Comparison of ENCODE assay signal across 26 cellular contexts in the genomic region with DNA sequence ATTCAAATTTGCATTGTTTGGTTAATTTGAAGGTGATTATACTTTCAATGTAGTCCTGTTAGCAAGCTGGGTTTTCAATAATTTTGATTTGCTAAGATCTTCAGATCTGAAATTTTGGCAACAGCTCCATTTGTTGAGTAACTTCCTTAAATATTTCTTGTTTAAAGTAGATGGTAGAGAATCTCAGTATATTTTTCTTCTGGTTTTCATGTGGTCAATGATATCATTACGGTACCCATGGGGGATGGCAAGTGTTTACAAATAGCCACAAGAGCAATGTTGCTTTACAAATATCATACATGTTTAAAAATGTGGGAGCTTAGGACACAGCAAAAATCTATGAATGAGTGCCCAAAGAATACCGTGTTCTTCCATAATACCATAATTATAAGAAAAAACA.
"Had no signal": no experiment of that assay in that cellular context is flagged by ENCODE, and none has a peak within 500 bp of the region (broad histone marks: within the 10 kb centered on the region; RNA-seq: fewer than 3 reads in every experiment).

No MANE protein-coding gene starts in this region.

- H3K4me1 Mint-ChIP-seq: activated CD4-positive, alpha-beta T cell treated with anti-CD3 and anti-CD28 coated beads, Interleukin-2, amount 10 ng/mL, durations not matched to agents 7 days and 5 days; activated T-helper 17 cell treated with anti-CD3 and anti-CD28 coated beads, Interleukin-2, amount 50 U/mL, for 72 hours had no signal

- H3K27ac Mint-ChIP-seq: activated CD4-positive, alpha-beta memory T cell treated with anti-CD3 and anti-CD28 coated beads for 36 hours; activated CD4-positive, alpha-beta T cell treated with anti-CD3 and anti-CD28 coated beads, Interleukin-2, amount 10 ng/mL, durations not matched to agents 7 days and 5 days; activated naive CD4-positive, alpha-beta T cell treated with anti-CD3 and anti-CD28 coated beads for 36 hours; activated naive CD8-positive, alpha-beta T cell; activated T-helper 17 cell treated with anti-CD3 and anti-CD28 coated beads, Interleukin-2, amount 50 U/mL, for 72 hours had no signal

- H3K27ac ChIP-seq: SK-N-MC, VCaP had no signal

- H3K9me3 Mint-ChIP-seq: activated CD4-positive, alpha-beta memory T cell treated with anti-CD3 and anti-CD28 coated beads for 36 hours; activated CD4-positive, alpha-beta T cell treated with anti-CD3 and anti-CD28 coated beads, Interleukin-2, amount 10 ng/mL, durations not matched to agents 7 days and 5 days; activated naive CD4-positive, alpha-beta T cell treated with anti-CD3 and anti-CD28 coated beads for 36 hours; activated T-cell treated with anti-CD3 and anti-CD28 coated beads, Interleukin-2, amount 50 U/mL, for 4 hours; activated T-helper 17 cell treated with anti-CD3 and anti-CD28 coated beads, Interleukin-2, amount 50 U/mL, for 72 hours had no signal

- H3K36me3 Mint-ChIP-seq: activated CD4-positive, alpha-beta memory T cell treated with anti-CD3 and anti-CD28 coated beads for 36 hours; activated naive CD8-positive, alpha-beta T cell had no signal

- DNase-seq: activated CD4-positive, alpha-beta memory T cell treated with anti-CD3 and anti-CD28 coated beads for 36 hours; activated CD4-positive, alpha-beta T cell treated with anti-CD3 and anti-CD28 coated beads, Interleukin-2, amount 10 ng/mL, durations not matched to agents 7 days and 5 days; activated CD4-positive, CD25-positive, alpha-beta regulatory T cell; activated CD8-positive, alpha-beta memory T cell treated with anti-CD3 and anti-CD28 coated beads for 24 hours; activated gamma-delta T cell; activated naive CD4-positive, alpha-beta T cell treated with anti-CD3 and anti-CD28 coated beads for 36 hours; activated T-cell treated with anti-CD3 and anti-CD28 coated beads, Interleukin-2, amount 50 U/mL, for 4 hours; amygdala; caudate nucleus; MM.1S; NCI-H1105; NCI-H1436; NCI-H1694 treated with DMSO at 0.1 percent for 48 hours; NCI-H2081; NCI-H510A treated with DMSO at 0.1 percent for 48 hours; NCI-H69; NK-92 treated with Interleukin-12 subunit alpha and Interleukin-12 subunit beta, amount 100 ng/mL, for 24 hours; OCI-M1; RPMI8226; T-helper 1 cell had no signal

- H3K4me3 Mint-ChIP-seq: activated CD4-positive, alpha-beta memory T cell treated with anti-CD3 and anti-CD28 coated beads for 36 hours; activated CD4-positive, alpha-beta T cell treated with anti-CD3 and anti-CD28 coated beads, Interleukin-2, amount 10 ng/mL, durations not matched to agents 7 days and 5 days; activated naive CD4-positive, alpha-beta T cell treated with anti-CD3 and anti-CD28 coated beads for 36 hours; activated naive CD8-positive, alpha-beta T cell; activated T-cell treated with anti-CD3 and anti-CD28 coated beads, Interleukin-2, amount 50 U/mL, for 4 hours; activated T-helper 17 cell treated with anti-CD3 and anti-CD28 coated beads, Interleukin-2, amount 50 U/mL, for 72 hours had no signal

- ATAC-seq: activated T-cell treated with anti-CD3 and anti-CD28 coated beads, Interleukin-2, amount 50 U/mL, for 4 hours; activated T-helper 17 cell treated with anti-CD3 and anti-CD28 coated beads, Interleukin-2, amount 50 U/mL, for 72 hours; Panc1; Right ventricle myocardium inferior had no signal

- H3K27me3 Mint-ChIP-seq: activated CD4-positive, alpha-beta memory T cell treated with anti-CD3 and anti-CD28 coated beads for 36 hours; activated CD4-positive, alpha-beta T cell treated with anti-CD3 and anti-CD28 coated beads, Interleukin-2, amount 10 ng/mL, durations not matched to agents 7 days and 5 days; activated naive CD8-positive, alpha-beta T cell; activated T-helper 17 cell treated with anti-CD3 and anti-CD28 coated beads, Interleukin-2, amount 50 U/mL, for 72 hours had no signal

- H3K4me3 ChIP-seq: SK-N-MC had no signal
